Comparison of ENCODE assay signal across 6 cellular contexts in genomic region chr6:31740397-31741223, GRCh38. TPM values are rescaled to one million over a fixed set of nuclear protein-coding genes. Genes with fewer than 3 reads are reported as not detected.
DNase-seq lines count a peak whose midpoint lies in the region; ATAC-seq and TF ChIP-seq lines count a peak whose summit lies in the region.

No MANE protein-coding gene starts in this region.

- peak overlapping the region; percentile 100 for H3K4me3 ChIP-seq in Loucy (ENCODE audit: low read length, poor library complexity, severe bottlenecking)
- H3K4me3 ChIP-seq in epithelial cell of proximal tubule (ENCODE audit: low read depth, low read length), result peak overlapping the region; percentile 71
- H3K4me3 ChIP-seq in skeletal muscle tissue (ENCODE audit: low read length in 3 of 3), result peak overlapping the region; percentile 88 to 94 (median 93)

- H3K4me2 ChIP-seq in Loucy (ENCODE audit: low read depth, low read length, poor library complexity, severe bottlenecking), result peak overlapping the region; percentile 74

- peaks cover 10% of the 10 kb centered on the region for H3F3A ChIP-seq in Loucy (ENCODE audit: low read depth)

- DNase-seq in AG20443 (ENCODE audit: low spot score) (peak; percentile 53), epithelial cell of proximal tubule (ENCODE audit: low read depth) (no peak)

- no peak for TF ChIP-seq CTCF in Loucy (conservative IDR thresholded peaks at IDR 0.05; ENCODE audit: low read length)
- TF ChIP-seq CTCF in epithelial cell of proximal tubule (conservative IDR thresholded peaks at IDR 0.05; ENCODE audit: low read depth, low read length), result no peak

- H3K79me2 ChIP-seq in Loucy (ENCODE audit: insufficient read depth, low read length), result peaks cover 42% of the 10 kb centered on the region

- H3K4me1 ChIP-seq in Loucy (ENCODE audit: insufficient read depth, low read length, poor library complexity, severe bottlenecking) (peaks cover 48% of the 10 kb centered on the region), skeletal muscle tissue (ENCODE audit: control insufficient read depth in 3 of 3, insufficient read depth in 3 of 3, low read length in 3 of 3) (peaks cover 20 to 33% (median 27%) of the 10 kb centered on the region in 3 donors)

- H3K36me3 ChIP-seq in Loucy (ENCODE audit: insufficient read depth, low read length) (no peaks in the 10 kb centered on the region), skeletal muscle tissue (ENCODE audit: control insufficient read depth in 3 of 3, insufficient read depth in 3 of 3, low read length in 3 of 3) (peaks cover 0 to 3% (median 0%) of the 10 kb centered on the region in 3 donors)

- H3K9ac ChIP-seq in Loucy (ENCODE audit: low read depth, low read length, poor library complexity, severe bottlenecking) (peak overlapping the region; percentile 100), skeletal muscle tissue (ENCODE audit: low read depth in 1 of 3, low read length in 3 of 3) (peak overlapping the region; percentile 72 to 82 (median 74))

- peaks cover 4% of the 10 kb centered on the region for H4K20me1 ChIP-seq in Loucy (ENCODE audit: insufficient read depth, low read length, poor library complexity, severe bottlenecking)

- H3K27ac ChIP-seq in skeletal muscle tissue (ENCODE audit: low read depth, low read length), result peak overlapping the region; percentile 47

- H3K27me3 ChIP-seq in Loucy (ENCODE audit: insufficient read depth, low read length, poor library complexity, severe bottlenecking) (peaks cover 5% of the 10 kb centered on the region), skeletal muscle tissue (ENCODE audit: control insufficient read depth in 3 of 3, insufficient read depth in 3 of 3, low read length in 3 of 3) (peaks cover 0 to 7% (median 0%) of the 10 kb centered on the region in 3 donors)

- H2AFZ ChIP-seq in Loucy (ENCODE audit: low read length), result no peak overlapping the region

- no peaks in the 10 kb centered on the region for H3K9me2 ChIP-seq in Loucy (replicated peaks; ENCODE audit: low read depth, low read length)

- H3K9me3 ChIP-seq in Loucy (ENCODE audit: insufficient read depth, low read depth, low read length) (no peaks in the 10 kb centered on the region), skeletal muscle tissue (ENCODE audit: control insufficient read depth in 3 of 3, low read length in 3 of 3) (no peaks in the 10 kb centered on the region)

- ATAC-seq in HG02840 (IDR thresholded peaks at IDR 0.05; ENCODE audit: low FRiP score, unreplicated experiment), result no peak
- no peak for ATAC-seq in HG03457 (IDR thresholded peaks at IDR 0.05; ENCODE audit: unreplicated experiment)

RNA-seq across cellular contexts. Expression of gene MSH5, which starts 0.8 kb away (rescaled TPM):
- total RNA-seq in epithelial cell of proximal tubule (18.4 and 30.4 TPM in 2 replicates), skeletal muscle tissue (3.1 TPM)

RNA-seq across cellular contexts. Expression of gene CLIC1, which starts 4.3 kb away (rescaled TPM):
- total RNA-seq in epithelial cell of proximal tubule (938 and 1,262 TPM in 2 replicates), skeletal muscle tissue (152 TPM)

RNA-seq across cellular contexts. Expression of gene DDAH2, which starts 11.5 kb away (rescaled TPM):
- total RNA-seq in epithelial cell of proximal tubule (61.1 and 87.2 TPM in 2 replicates), skeletal muscle tissue (73.1 TPM)

RNA-seq across cellular contexts. Expression of gene MPIG6B, which starts 17.4 kb away (rescaled TPM):
- not detected in 2 replicates for total RNA-seq in epithelial cell of proximal tubule
- total RNA-seq in skeletal muscle tissue, result 0.52 TPM

RNA-seq across cellular contexts. Expression of gene LY6G6C, which starts 19.1 kb away (rescaled TPM):
- total RNA-seq in epithelial cell of proximal tubule, result not detected in 2 replicates
- not detected for total RNA-seq in skeletal muscle tissue
